In genomic region chr14:27862684-27863083, GRCh38 we compare ENCODE assay signal across 26 cellular contexts.
"Had no signal": no experiment of that assay in that cellular context is flagged by ENCODE, and none has a peak within 500 bp of the region (broad histone marks: within the 10 kb centered on the region; RNA-seq: fewer than 3 reads in every experiment).

No MANE protein-coding gene starts in this region.

- H3K27me3 ChIP-seq: Peyer's patch, SJCRH30 had no signal

- H2AFZ ChIP-seq: PC-9 had no signal

- DNase-seq: Kasumi-1; MM.1S; NCI-H1092 treated with DMSO at 0.1 percent for 48 hours; NCI-H1436; NCI-H187; NCI-H2029; NCI-H2081 treated with DMSO at 0.1 percent for 48 hours; NCI-H2171; NCI-H226; NCI-H446; NCI-H510A; NCI-H524 treated with DMSO at 0.1 percent for 48 hours; NCI-H774; NK-92 treated with Interleukin-12 subunit alpha and Interleukin-12 subunit beta, amount 100 ng/mL, for 24 hours; OCI-M1; PC-9; Peyer's patch; SHP77 treated with DMSO at 0.1 percent for 48 hours; SJCRH30; T-helper 1 cell had no signal

- ATAC-seq: K562, Right ventricle myocardium inferior, SK-N-SH treated with all-trans-retinoic acid at 6 μM for 48 hours had no signal

- H3K36me3 ChIP-seq: Peyer's patch, SJCRH30 had no signal

- H3K27ac ChIP-seq: HL-60, KMS-11, PC-9, Peyer's patch, SJCRH30 had no signal

- FAIRE-seq: HTR-8/SVneo, K562 had no signal

- H3K9me3 ChIP-seq: Peyer's patch, SJCRH30 had no signal

- H3K4me2 ChIP-seq: KMS-11, PC-9 had no signal

- H3K4me1 ChIP-seq: Peyer's patch, SJCRH30 had no signal

- H3K4me3 ChIP-seq: K562, PC-9, Peyer's patch, SJCRH30 had no signal

- H3K9ac ChIP-seq: KMS-11 had no signal
